ENCODE assay signal across 8 cellular contexts in the genomic region with DNA sequence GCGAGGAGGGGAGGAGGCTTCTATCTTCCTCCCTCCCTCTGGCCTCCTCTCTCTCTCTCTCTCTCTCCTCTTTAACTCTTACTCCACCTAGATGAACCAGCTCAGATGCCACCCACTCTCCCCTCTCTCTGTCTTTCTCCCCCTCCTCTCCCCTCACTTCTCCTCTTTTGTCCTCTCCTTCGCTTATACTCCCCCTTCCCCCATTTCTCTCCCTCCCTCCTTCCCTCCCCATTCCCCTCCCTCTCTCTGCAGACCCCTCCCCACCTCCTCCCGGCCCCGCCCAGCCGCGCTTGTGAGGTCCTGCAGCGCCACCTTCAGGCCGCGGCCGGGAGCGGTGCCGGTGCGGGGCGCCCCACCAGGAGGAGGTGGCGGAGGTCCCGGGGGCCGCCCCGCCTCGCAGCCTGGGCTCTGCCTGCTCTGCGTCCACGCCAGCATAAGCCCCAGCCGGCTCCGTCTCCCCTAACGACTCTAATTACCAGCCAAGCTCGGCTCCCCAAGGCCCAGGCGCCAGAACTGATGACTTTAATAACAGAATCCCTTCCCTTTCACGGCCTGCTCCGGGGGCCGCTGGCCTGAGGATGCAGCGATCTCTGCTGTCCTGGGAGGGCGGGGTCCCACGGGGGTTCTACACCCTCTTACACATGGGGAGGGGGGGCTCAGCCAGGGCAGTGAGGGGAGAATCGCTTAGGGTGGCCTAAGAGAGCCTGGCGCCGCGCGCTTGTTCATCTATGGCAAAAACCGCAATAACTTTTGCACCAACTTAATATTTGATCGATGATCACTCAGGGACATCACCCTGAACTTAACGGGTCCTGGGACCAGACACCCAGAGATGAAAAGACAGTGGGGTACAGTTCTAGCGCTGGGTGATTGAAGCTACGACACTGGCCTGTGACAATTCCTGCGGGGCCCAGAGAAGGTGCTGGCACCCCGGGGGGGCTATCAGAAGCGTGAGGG.
DNase-seq lines count a peak whose midpoint lies in the region; ATAC-seq and TF ChIP-seq lines count a peak whose summit lies in the region.

No MANE protein-coding gene starts in this region.

- H3K27ac Mint-ChIP-seq in effector memory CD8-positive, alpha-beta T cell = no peak overlapping the region
- H3K27ac Mint-ChIP-seq in mesothelial cell of epicardium (no peak overlapping the region), type B pancreatic cell (no peak overlapping the region)

- peaks cover 0 to 4% of the 10 kb centered on the region in 2 donors for H3K4me1 Mint-ChIP-seq in effector memory CD8-positive, alpha-beta T cell (ENCODE audit: low read depth in 2 of 2)
- H3K4me1 Mint-ChIP-seq in mesothelial cell of epicardium (peaks cover 38% of the 10 kb centered on the region), type B pancreatic cell (ENCODE audit: unreplicated experiment) (peaks cover 37% of the 10 kb centered on the region)

- peak; percentile 2 to 27 for DNase-seq in activated CD4-positive, alpha-beta T cell treated with anti-CD3 and anti-CD28 coated beads for 24 hours (ENCODE audit: low read depth in 2 of 2)
- DNase-seq in activated CD4-positive, alpha-beta T cell treated with anti-CD3 and anti-CD28 coated beads for 1 hour = no peak
- DNase-seq in RWPE1 (ENCODE audit: low spot score) (no peak), mesothelial cell of epicardium (ENCODE audit: low spot score in 2 of 2, unreplicated experiment in 2 of 2) (peak; percentile 74 to 84), type B pancreatic cell (ENCODE audit: extremely low spot score, unreplicated experiment) (peak; percentile 88), NCI-H446 (lab: John Stamatoyannopoulos, UW) (no peak)
- DNase-seq in effector memory CD8-positive, alpha-beta T cell = peak; percentile 8 to 39 (median 31)

- POLR2A ChIA-PET in RWPE1 (lab: Yijun Ruan, JAX; ENCODE audit: low non-redundant PET) = no interaction called here

- H3K9me3 Mint-ChIP-seq in effector memory CD8-positive, alpha-beta T cell = peaks cover 0 to 2% of the 10 kb centered on the region in 2 donors
- no peaks in the 10 kb centered on the region for H3K9me3 Mint-ChIP-seq in mesothelial cell of epicardium
- H3K9me3 Mint-ChIP-seq in type B pancreatic cell = peaks cover under 1% of the 10 kb centered on the region

- peak; percentile 42 for ATAC-seq in effector memory CD8-positive, alpha-beta T cell (replicated peaks)
- no peak for ATAC-seq in HG03025 (IDR thresholded peaks at IDR 0.05; ENCODE audit: low FRiP score, unreplicated experiment)

- peaks cover 3% of the 10 kb centered on the region for H3K36me3 Mint-ChIP-seq in effector memory CD8-positive, alpha-beta T cell (ENCODE audit: insufficient read depth)
- H3K36me3 Mint-ChIP-seq in mesothelial cell of epicardium = no peaks in the 10 kb centered on the region
- no peaks in the 10 kb centered on the region for H3K36me3 Mint-ChIP-seq in type B pancreatic cell

- TF ChIP-seq CTCF in RWPE1 (conservative IDR thresholded peaks at IDR 0.05; ENCODE audit: low read depth) (peak; percentile 73), mesothelial cell of epicardium (IDR thresholded peaks at IDR 0.05; ENCODE audit: unreplicated experiment) (peak; percentile 83), type B pancreatic cell (conservative IDR thresholded peaks at IDR 0.05) (peak; percentile 87)

- H3K27me3 Mint-ChIP-seq in effector memory CD8-positive, alpha-beta T cell = peaks cover 84 to 92% of the 10 kb centered on the region in 2 donors
- peaks cover 14% of the 10 kb centered on the region for H3K27me3 Mint-ChIP-seq in mesothelial cell of epicardium (ENCODE audit: low read depth)
- H3K27me3 Mint-ChIP-seq in type B pancreatic cell = peaks cover 27% of the 10 kb centered on the region

- no peak overlapping the region for H3K27ac ChIP-seq in RWPE1

- no peak overlapping the region for H3K4me3 Mint-ChIP-seq in effector memory CD8-positive, alpha-beta T cell
- H3K4me3 Mint-ChIP-seq in mesothelial cell of epicardium = no peak overlapping the region
- peak overlapping the region; percentile 39 for H3K4me3 Mint-ChIP-seq in type B pancreatic cell

- CTCF ChIA-PET in RWPE1 (lab: Yijun Ruan, JAX) = interaction anchor here (0.7 to 1.2 kb wide), 5 partner anchors 9 to 592 kb away, joined by 3 read pairs; no protein-coding TSS in a partner anchor

Comparison
In these comparisons a context has a peak if more than half of its experiments do, and no peak if none do; other contexts are left out.
1. DNase-seq: peak in activated CD4-positive, alpha-beta T cell treated with anti-CD3 and anti-CD28 coated beads for 24 hours (2 of 2), effector memory CD8-positive, alpha-beta T cell (3 of 3), mesothelial cell of epicardium (2 of 2) and type B pancreatic cell (single experiment); none in activated CD4-positive, alpha-beta T cell treated with anti-CD3 and anti-CD28 coated beads for 1 hour (single experiment), RWPE1 (single experiment) and NCI-H446 (0 of 2).
2. Peak in every context shown above with its lines, with median percentiles within 50 percentile points of each other: CTCF ChIP-seq.